Comparison of ENCODE assay signal across 20 cellular contexts in the genomic region with DNA sequence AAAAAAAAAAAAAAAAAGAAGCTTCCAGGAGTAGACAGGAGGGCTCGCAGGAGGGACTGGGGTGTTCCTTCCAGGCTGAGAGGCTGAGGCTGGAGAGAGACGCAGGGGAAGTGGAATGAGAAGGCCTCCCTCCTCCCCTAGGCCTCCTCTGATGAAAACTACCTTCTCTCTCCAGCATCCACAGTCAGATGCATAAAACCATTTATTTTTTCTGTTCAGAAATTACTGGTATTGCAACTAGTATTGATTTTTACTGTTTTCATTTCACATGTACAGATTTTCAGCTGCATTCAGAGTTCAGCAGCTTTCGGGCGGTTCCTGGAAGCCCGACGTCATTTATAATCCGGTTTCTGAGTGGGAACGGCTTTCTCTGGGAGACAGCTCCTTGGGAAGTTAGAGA. TPM values are rescaled to one million over a fixed set of nuclear protein-coding genes. Genes with fewer than 3 reads are reported as not detected.
DNase-seq lines count a peak whose midpoint lies in the region; ATAC-seq, FAIRE-seq and TF ChIP-seq lines count a peak whose summit lies in the region.
"Had no signal": no experiment of that assay in that cellular context is flagged by ENCODE, and none has a peak within 500 bp of the region (broad histone marks: within the 10 kb centered on the region; RNA-seq: fewer than 3 reads in every experiment).

No MANE protein-coding gene starts in this region.

- H3K27ac Mint-ChIP-seq in activated CD4-positive, alpha-beta memory T cell treated with anti-CD3 and anti-CD28 coated beads, Interleukin-2, amount 10 ng/mL, durations not matched to agents 7 days and 5 days, result peak overlapping the region; percentile 26
- H3K27ac Mint-ChIP-seq in activated CD4-positive, alpha-beta memory T cell treated with anti-CD3 and anti-CD28 coated beads for 36 hours, result no peak overlapping the region
- peak overlapping the region in 1 of 3 donors; percentile 21 for H3K27ac Mint-ChIP-seq in IgD-negative memory B cell
- no peak overlapping the region for H3K27ac Mint-ChIP-seq in astrocyte (ENCODE audit: unreplicated experiment)

- POLR2A ChIA-PET in activated CD4-positive, alpha-beta memory T cell treated with anti-CD3 and anti-CD28 coated beads, Interleukin-2, amount 10 ng/mL, durations not matched to agents 7 days and 5 days (lab: Charles Lee), result interaction anchor here (2.5 to 4.8 kb wide), 2 partner anchors 348 to 359 kb away, joined by 6 to 29 read pairs; partner anchors contain the start of genes NDUFA6 and SMDT1
- POLR2A ChIA-PET in activated CD4-positive, alpha-beta memory T cell treated with anti-CD3 and anti-CD28 coated beads for 36 hours (lab: Charles Lee), result no interaction called here
- POLR2A ChIA-PET in HEK293T (lab: Yijun Ruan, JAX), result no interaction called here

- no peaks in the 10 kb centered on the region for H3K9me3 ChIP-seq in astrocyte (ENCODE audit: insufficient read depth, low read depth, low read length)
- no peaks in the 10 kb centered on the region for H3K9me3 ChIP-seq in parathyroid adenoma (ENCODE audit: control insufficient read depth, low read length)
- H3K9me3 ChIP-seq: A549, stomach, uterus had no signal

- no peaks in the 10 kb centered on the region for H3K36me3 Mint-ChIP-seq in activated CD4-positive, alpha-beta memory T cell treated with anti-CD3 and anti-CD28 coated beads, Interleukin-2, amount 10 ng/mL, durations not matched to agents 7 days and 5 days (ENCODE audit: low read depth)
- no peaks in the 10 kb centered on the region for H3K36me3 Mint-ChIP-seq in activated CD4-positive, alpha-beta memory T cell treated with anti-CD3 and anti-CD28 coated beads for 36 hours
- H3K36me3 Mint-ChIP-seq in IgD-negative memory B cell, result no peaks in the 10 kb centered on the region
- H3K36me3 Mint-ChIP-seq in astrocyte (ENCODE audit: low read depth, unreplicated experiment), result no peaks in the 10 kb centered on the region
- H3K36me3 Mint-ChIP-seq: immature natural killer cell; naive thymus-derived CD8-positive, alpha-beta T cell had no signal

- H3K4me1 Mint-ChIP-seq in activated CD4-positive, alpha-beta memory T cell treated with anti-CD3 and anti-CD28 coated beads, Interleukin-2, amount 10 ng/mL, durations not matched to agents 7 days and 5 days, result peaks cover 37% of the 10 kb centered on the region
- H3K4me1 Mint-ChIP-seq in activated CD4-positive, alpha-beta memory T cell treated with anti-CD3 and anti-CD28 coated beads for 36 hours (ENCODE audit: low read depth), result peaks cover 30% of the 10 kb centered on the region
- peaks cover 22 to 42% (median 24%) of the 10 kb centered on the region in 3 donors for H3K4me1 Mint-ChIP-seq in IgD-negative memory B cell
- H3K4me1 Mint-ChIP-seq in astrocyte (ENCODE audit: low read depth, unreplicated experiment), result no peaks in the 10 kb centered on the region

- no peak for ATAC-seq in HG02970 (IDR thresholded peaks at IDR 0.05; ENCODE audit: low FRiP score, unreplicated experiment)
- ATAC-seq: A549; naive thymus-derived CD8-positive, alpha-beta T cell; Panc1 had no signal

- H3K4me3 ChIP-seq in astrocyte (ENCODE audit: insufficient read depth, low read depth, low read length) (no peak overlapping the region), parathyroid adenoma (ENCODE audit: low read depth, low read length) (no peak overlapping the region), H7 (ENCODE audit: insufficient read depth, low read depth, low read length) (no peak overlapping the region)
- H3K4me3 ChIP-seq: A549, lung, SK-N-MC, uterus had no signal

- intact Hi-C loops in activated CD4-positive, alpha-beta memory T cell treated with anti-CD3 and anti-CD28 coated beads for 36 hours (cut with micrococcal nuclease), result no loop called here

- no peak for FAIRE-seq in astrocyte (lab: Jason Lieb, UNC)
- FAIRE-seq: A549 had no signal

- H2AFZ ChIP-seq in astrocyte (ENCODE audit: low read depth, low read length), result no peak overlapping the region
- H2AFZ ChIP-seq in parathyroid adenoma, result no peak overlapping the region

- no peak overlapping the region for H3K9ac ChIP-seq in astrocyte (ENCODE audit: low read length)
- H3K9ac ChIP-seq in parathyroid adenoma, result no peak overlapping the region

- no peak overlapping the region for H3K4me3 Mint-ChIP-seq in activated CD4-positive, alpha-beta memory T cell treated with anti-CD3 and anti-CD28 coated beads, Interleukin-2, amount 10 ng/mL, durations not matched to agents 7 days and 5 days
- no peak overlapping the region for H3K4me3 Mint-ChIP-seq in activated CD4-positive, alpha-beta memory T cell treated with anti-CD3 and anti-CD28 coated beads for 36 hours
- H3K4me3 Mint-ChIP-seq in IgD-negative memory B cell (peak overlapping the region; percentile 32 to 80 (median 49)), astrocyte (ENCODE audit: unreplicated experiment) (peak overlapping the region; percentile 42)

- no peak overlapping the region for H3K27ac ChIP-seq in astrocyte (ENCODE audit: low read depth, low read length)
- peak overlapping the region; percentile 59 for H3K27ac ChIP-seq in parathyroid adenoma
- H3K27ac ChIP-seq: SK-N-MC, uterus had no signal

- no peaks in the 10 kb centered on the region for H3K36me3 ChIP-seq in astrocyte (ENCODE audit: insufficient read depth, low read length)
- no peaks in the 10 kb centered on the region for H3K36me3 ChIP-seq in parathyroid adenoma (ENCODE audit: control insufficient read depth, insufficient read depth, low read length)
- no peaks in the 10 kb centered on the region for H3K36me3 ChIP-seq in H7 (replicated peaks; ENCODE audit: control insufficient read depth, insufficient read depth, low read length)
- H3K36me3 ChIP-seq: stomach, uterus had no signal

- TF ChIP-seq CTCF in astrocyte (IDR thresholded peaks at IDR 0.05; ENCODE audit: insufficient read depth, low read depth, low read length) (no peak), parathyroid adenoma (IDR thresholded peaks at IDR 0.05) (no peak)

- H3K9me3 Mint-ChIP-seq in activated CD4-positive, alpha-beta memory T cell treated with anti-CD3 and anti-CD28 coated beads, Interleukin-2, amount 10 ng/mL, durations not matched to agents 7 days and 5 days, result no peaks in the 10 kb centered on the region
- H3K9me3 Mint-ChIP-seq in activated CD4-positive, alpha-beta memory T cell treated with anti-CD3 and anti-CD28 coated beads for 36 hours, result no peaks in the 10 kb centered on the region
- H3K9me3 Mint-ChIP-seq in IgD-negative memory B cell (no peaks in the 10 kb centered on the region), astrocyte (ENCODE audit: unreplicated experiment) (no peaks in the 10 kb centered on the region)
- H3K9me3 Mint-ChIP-seq: immature natural killer cell; naive thymus-derived CD8-positive, alpha-beta T cell had no signal

- H3K4me2 ChIP-seq in astrocyte (ENCODE audit: low read length) (peak overlapping the region; percentile 83), parathyroid adenoma (ENCODE audit: low read length) (no peak overlapping the region)

- CTCF ChIA-PET in activated CD4-positive, alpha-beta memory T cell treated with anti-CD3 and anti-CD28 coated beads, Interleukin-2, amount 10 ng/mL, durations not matched to agents 7 days and 5 days (lab: Charles Lee), result interaction anchor here (1.1 to 5.4 kb wide), 4 partner anchors 269 to 473 kb away, joined by 3 to 47 read pairs (median 16); partner anchors contain the start of gene NDUFA6
- CTCF ChIA-PET in activated CD4-positive, alpha-beta memory T cell treated with anti-CD3 and anti-CD28 coated beads for 36 hours (lab: Charles Lee), result interaction anchor here (1.2 to 5.2 kb wide), 8 partner anchors 31 to 472 kb away, joined by 3 to 57 read pairs (median 4); partner anchors contain the start of gene NDUFA6
- CTCF ChIA-PET in HEK293T (lab: Yijun Ruan, JAX), result interaction anchor here (0.7 kb wide), 1 partner anchor 322 kb away, joined by 3 read pairs; no protein-coding TSS in a partner anchor

- H3K27me3 ChIP-seq in astrocyte (ENCODE audit: insufficient read depth, low read length), result peaks cover 13% of the 10 kb centered on the region
- H3K27me3 ChIP-seq in parathyroid adenoma (ENCODE audit: control insufficient read depth, insufficient read depth, low read length), result no peaks in the 10 kb centered on the region
- peaks cover 3% of the 10 kb centered on the region for H3K27me3 ChIP-seq in H7 (ENCODE audit: control insufficient read depth, insufficient read depth, low read length)
- H3K27me3 ChIP-seq: uterus had no signal

- H3K27me3 Mint-ChIP-seq in activated CD4-positive, alpha-beta memory T cell treated with anti-CD3 and anti-CD28 coated beads, Interleukin-2, amount 10 ng/mL, durations not matched to agents 7 days and 5 days, result peaks cover 6% of the 10 kb centered on the region
- H3K27me3 Mint-ChIP-seq in activated CD4-positive, alpha-beta memory T cell treated with anti-CD3 and anti-CD28 coated beads for 36 hours, result no peaks in the 10 kb centered on the region
- H3K27me3 Mint-ChIP-seq in IgD-negative memory B cell (peaks cover 18% of the 10 kb centered on the region), astrocyte (ENCODE audit: low read depth, unreplicated experiment) (peaks cover 18% of the 10 kb centered on the region)
- H3K27me3 Mint-ChIP-seq: naive thymus-derived CD8-positive, alpha-beta T cell had no signal

- peaks cover 17% of the 10 kb centered on the region for H3K4me1 ChIP-seq in astrocyte (ENCODE audit: insufficient read depth, low read length)
- no peaks in the 10 kb centered on the region for H3K4me1 ChIP-seq in parathyroid adenoma

- H4K20me1 ChIP-seq in astrocyte (ENCODE audit: insufficient read depth, low read length), result no peaks in the 10 kb centered on the region

- H3K79me2 ChIP-seq in astrocyte (ENCODE audit: insufficient read depth, low read length), result no peaks in the 10 kb centered on the region
- no peaks in the 10 kb centered on the region for H3K79me2 ChIP-seq in parathyroid adenoma

- DNase-seq in activated CD4-positive, alpha-beta memory T cell treated with anti-CD3 and anti-CD28 coated beads, Interleukin-2, amount 10 ng/mL, durations not matched to agents 7 days and 5 days, result no peak
- no peak for DNase-seq in activated CD4-positive, alpha-beta memory T cell treated with anti-CD3 and anti-CD28 coated beads for 36 hours
- DNase-seq in astrocyte (ENCODE audit: low read depth) (no peak), HEK293T (ENCODE audit: extremely low spot score) (no peak), H7 (no peak)
- DNase-seq: erythroblast; immature natural killer cell; MM.1S; naive thymus-derived CD8-positive, alpha-beta T cell; NCI-H187; NCI-H524; uterus had no signal

TF ChIP-seq in HEK293T, 16 proteins besides CTCF, POLR2A, EP300 and RAD21:
- no peak for TF ChIP-seq LEF1 (IDR thresholded peaks at IDR 0.05; ENCODE audit: borderline replicate concordance)

RNA-seq across cellular contexts. Expression of gene NFAM1, which starts 6.8 kb away (rescaled TPM):
- under 1 TPM; 0.05 to 0.63 TPM for total RNA-seq in activated CD4-positive, alpha-beta memory T cell treated with anti-CD3 and anti-CD28 coated beads, Interleukin-2, amount 10 ng/mL, durations not matched to agents 7 days and 5 days
- under 1 TPM; 0.15 to 0.24 TPM for total RNA-seq in activated CD4-positive, alpha-beta memory T cell treated with anti-CD3 and anti-CD28 coated beads for 36 hours
- polyA plus RNA-seq in IgD-negative memory B cell, result 1.1 TPM
- total RNA-seq in astrocyte, result 0.07 and 0.17 TPM in 2 replicates
- total RNA-seq in H7 (2014; rRNA removed; shearing (Covaris generic)), result 0.48 and 0.69 TPM in 2 replicates
- polyA plus RNA-seq: A549; naive thymus-derived CD8-positive, alpha-beta T cell had no signal

Comparison
In these comparisons a context has a peak if more than half of its experiments do, and no peak if none do; other contexts are left out.
1. H3K4me3 Mint-ChIP-seq: peak in IgD-negative memory B cell (4 of 4) and astrocyte (single experiment); none in activated CD4-positive, alpha-beta memory T cell treated with anti-CD3 and anti-CD28 coated beads, Interleukin-2, amount 10 ng/mL, durations not matched to agents 7 days and 5 days (single experiment) and activated CD4-positive, alpha-beta memory T cell treated with anti-CD3 and anti-CD28 coated beads for 36 hours (single experiment).